In the genomic region with DNA sequence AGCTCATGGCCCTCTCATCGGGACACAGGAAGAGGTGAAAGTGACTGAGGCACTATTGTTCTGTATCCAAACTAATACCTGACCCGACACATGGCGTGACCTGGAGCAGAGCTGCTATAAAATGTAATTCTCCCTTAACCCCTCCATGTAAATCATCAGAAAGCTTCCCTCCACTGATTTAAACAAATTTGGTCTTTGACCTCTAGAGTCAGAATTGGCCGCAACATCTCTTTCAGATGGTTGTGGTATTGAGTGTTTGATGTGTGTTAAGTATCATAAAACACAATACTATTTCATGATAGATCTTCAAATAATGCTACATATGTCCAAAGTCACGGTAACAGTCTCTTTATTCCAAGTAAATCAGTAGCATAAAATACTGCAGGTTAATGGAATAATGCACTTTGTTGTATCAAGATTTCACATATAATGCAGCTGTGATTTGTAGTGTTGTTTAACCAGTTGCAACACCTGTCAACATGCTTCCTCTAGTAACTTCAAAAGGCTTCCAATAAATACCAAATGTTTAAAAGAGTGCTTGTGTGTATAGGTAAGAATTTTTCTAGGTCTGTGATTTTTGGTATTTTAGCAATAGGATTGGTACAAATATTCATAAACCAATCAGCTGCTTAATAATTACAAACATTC, we compare ENCODE assay signal across 19 cellular contexts.
"Had no signal": no experiment of that assay in that cellular context is flagged by ENCODE, and none has a peak within 500 bp of the region (broad histone marks: within the 10 kb centered on the region; RNA-seq: fewer than 3 reads in every experiment).

No MANE protein-coding gene starts in this region.

- H3K4me3 ChIP-seq: K562, SJCRH30 had no signal

- H3K9me3 ChIP-seq: SJCRH30 had no signal

- DNase-seq: Kasumi-1, MM.1S, NCI-H1092 treated with DMSO at 0.1 percent for 48 hours, NCI-H1436, NCI-H187 treated with DMSO at 0.1 percent for 48 hours, NCI-H2029 treated with DMSO at 0.1 percent for 48 hours, NCI-H2227 treated with DMSO at 0.1 percent for 48 hours, NCI-H524, NCI-H526 treated with DMSO at 0.1 percent for 48 hours, NCI-H748 treated with DMSO at 0.1 percent for 48 hours, PC-3, SHP77 treated with DMSO at 0.1 percent for 48 hours, SJCRH30 had no signal

- ATAC-seq: K562, Panc1, PC-3, Right ventricle myocardium inferior, SK-N-SH treated with all-trans-retinoic acid at 6 μM for 48 hours had no signal

- H3K27me3 Mint-ChIP-seq: IgD-negative memory B cell had no signal

- H3K9ac ChIP-seq: KMS-11 had no signal

- H3K27ac Mint-ChIP-seq: IgD-negative memory B cell had no signal

- H3K27ac ChIP-seq: KMS-11, SJCRH30 had no signal

- H3K4me1 ChIP-seq: SJCRH30 had no signal

- H3K36me3 ChIP-seq: SJCRH30 had no signal

- H3K4me2 ChIP-seq: KMS-11 had no signal

- FAIRE-seq: K562 had no signal

- H3K4me3 Mint-ChIP-seq: IgD-negative memory B cell had no signal

- H3K36me3 Mint-ChIP-seq: IgD-negative memory B cell had no signal

- H3K27me3 ChIP-seq: SJCRH30 had no signal
